8 cellular contexts compared by ENCODE assay signal in genomic region chr14:102778616-102779351, GRCh38. TPM values are rescaled to one million over a fixed set of nuclear protein-coding genes. Genes with fewer than 3 reads are reported as not detected.
DNase-seq lines count a peak whose midpoint lies in the region; ATAC-seq and TF ChIP-seq lines count a peak whose summit lies in the region.

No MANE protein-coding gene starts in this region.

- 32% methylated on average over 19 of the region's 19 CpGs for WGBS in liver
- 23 to 28% methylated on average over 19 of the region's 19 CpGs for WGBS in tibial nerve, 2 donors

- H3K9me3 Mint-ChIP-seq in activated naive CD8-positive, alpha-beta T cell treated with anti-CD3 and anti-CD28 coated beads, Interleukin-2, amount 50 U/mL, for 24 hours = no peaks in the 10 kb centered on the region

- peak overlapping the region; percentile 72 to 78 for H3K27ac ChIP-seq in right atrium auricular region
- peak overlapping the region; percentile 74 to 77 for H3K27ac ChIP-seq in liver (ENCODE audit: low read depth in 1 of 2, low read length in 2 of 2)
- H3K27ac ChIP-seq in tibial nerve = peak overlapping the region in 3 of 4 donors; percentile 79 to 91 (median 88)

- peak overlapping the region; percentile 95 for H3K4me3 Mint-ChIP-seq in activated naive CD8-positive, alpha-beta T cell treated with anti-CD3 and anti-CD28 coated beads, Interleukin-2, amount 50 U/mL, for 24 hours

- no peaks in the 10 kb centered on the region for H3K9me3 ChIP-seq in right atrium auricular region
- H3K9me3 ChIP-seq in liver (ENCODE audit: control insufficient read depth in 4 of 4, low read length in 3 of 4) = no peaks in the 10 kb centered on the region
- no peaks in the 10 kb centered on the region for H3K9me3 ChIP-seq in tibial nerve

- H3K36me3 Mint-ChIP-seq in activated naive CD8-positive, alpha-beta T cell treated with anti-CD3 and anti-CD28 coated beads, Interleukin-2, amount 50 U/mL, for 24 hours (ENCODE audit: low read depth) = peaks cover 30% of the 10 kb centered on the region

- no peak for DNase-seq in right atrium auricular region (ENCODE audit: low spot score)
- no peak for DNase-seq in cardiac septum (ENCODE audit: low spot score)
- DNase-seq in activated naive CD8-positive, alpha-beta T cell treated with anti-CD3 and anti-CD28 coated beads, Interleukin-2, amount 50 U/mL, for 24 hours = no peak
- no peak for DNase-seq in tibial nerve (ENCODE audit: low spot score in 2 of 2)
- DNase-seq in activated CD8-positive, alpha-beta memory T cell treated with anti-CD3 and anti-CD28 coated beads, Interleukin-2, amount 50 U/mL, for 48 hours = no peak
- no peak for DNase-seq in activated effector memory CD4-positive, alpha-beta T cell treated with Interleukin-2 at 50 U/mL for 16 hours

- peak overlapping the region; percentile 97 for H3K27ac Mint-ChIP-seq in activated naive CD8-positive, alpha-beta T cell treated with anti-CD3 and anti-CD28 coated beads, Interleukin-2, amount 50 U/mL, for 24 hours

- no peaks in the 10 kb centered on the region for H3K27me3 Mint-ChIP-seq in activated naive CD8-positive, alpha-beta T cell treated with anti-CD3 and anti-CD28 coated beads, Interleukin-2, amount 50 U/mL, for 24 hours

- H3K4me3 ChIP-seq in right atrium auricular region (peak overlapping the region; percentile 68 to 77), liver (ENCODE audit: low read depth in 1 of 3, low read length in 3 of 3) (peak overlapping the region; percentile 73 to 92 (median 80)), tibial nerve (peak overlapping the region; percentile 43 to 87 (median 72))

- H3K4me1 ChIP-seq in right atrium auricular region = peaks cover 0 to 23% of the 10 kb centered on the region in 2 donors
- peaks cover 0 to 14% (median 9%) of the 10 kb centered on the region in 4 donors for H3K4me1 ChIP-seq in liver (ENCODE audit: control insufficient read depth in 4 of 4, insufficient read depth in 4 of 4, low read length in 3 of 4)
- peaks cover 0 to 29% (median 16%) of the 10 kb centered on the region in 4 donors for H3K4me1 ChIP-seq in tibial nerve

- ATAC-seq in activated naive CD8-positive, alpha-beta T cell treated with anti-CD3 and anti-CD28 coated beads, Interleukin-2, amount 50 U/mL, for 24 hours = no peak
- no peak for ATAC-seq in HG03469 (IDR thresholded peaks at IDR 0.05; ENCODE audit: unreplicated experiment)

- TF ChIP-seq CTCF in right atrium auricular region (IDR thresholded peaks at IDR 0.05) = no peak
- no peak for TF ChIP-seq CTCF in liver (IDR thresholded peaks at IDR 0.05; ENCODE audit: low read depth, low read length, missing input control)
- no peak for TF ChIP-seq CTCF in tibial nerve (IDR thresholded peaks at IDR 0.05)

- no peak for TF ChIP-seq EP300 in tibial nerve (IDR thresholded peaks at IDR 0.05)

- peaks cover 72% of the 10 kb centered on the region for H3K4me1 Mint-ChIP-seq in activated naive CD8-positive, alpha-beta T cell treated with anti-CD3 and anti-CD28 coated beads, Interleukin-2, amount 50 U/mL, for 24 hours

- peak overlapping the region; percentile 72 to 93 for H3K9ac ChIP-seq in liver (ENCODE audit: low read depth in 1 of 2, low read length in 2 of 2)

- no peak for TF ChIP-seq RAD21 in liver (IDR thresholded peaks at IDR 0.05)

- H3K27me3 ChIP-seq in right atrium auricular region (no peaks in the 10 kb centered on the region), liver (ENCODE audit: control insufficient read depth in 4 of 4, insufficient read depth in 4 of 4, low read length in 3 of 4) (no peaks in the 10 kb centered on the region), tibial nerve (no peaks in the 10 kb centered on the region)

- H3K36me3 ChIP-seq in right atrium auricular region (no peaks in the 10 kb centered on the region), liver (ENCODE audit: control insufficient read depth in 4 of 4, insufficient read depth in 3 of 4, low read depth in 1 of 4, low read length in 3 of 4) (no peaks in the 10 kb centered on the region), tibial nerve (no peaks in the 10 kb centered on the region)

- TF ChIP-seq POLR2A in tibial nerve (IDR thresholded peaks at IDR 0.05) = no peak

- intact Hi-C loops in cardiac septum (cut with DNase I) = loop anchor here (5.0 kb wide), 1 partner anchor 139 kb away; no protein-coding TSS in a partner anchor

TF ChIP-seq in liver, 16 proteins besides CTCF, POLR2A, EP300 and RAD21:
- TF ChIP-seq HNF4G (IDR thresholded peaks at IDR 0.05) (peak; percentile 1), GABPA (IDR thresholded peaks at IDR 0.05 in 1 of 2, conservative IDR thresholded peaks at IDR 0.05 in 1 of 2) (no peak), EGR1 (IDR thresholded peaks at IDR 0.05; ENCODE audit: low read depth in 2 of 2) (no peak)

RNA-seq across cellular contexts. Expression of gene TRAF3, which starts 1.5 kb away (rescaled TPM):
- total RNA-seq in right atrium auricular region (1 to 10 TPM; 9.1 to 10.0 TPM), cardiac septum (12.5 TPM), liver (10 to 100 TPM in 1 of 2 donors, 1 to 10 TPM in 1; 7.1 to 12.0 TPM), tibial nerve (10 to 100 TPM in 2 of 4 donors, 1 to 10 TPM in 2; 4.8 to 20.7 (median 13.4) TPM)
- polyA plus RNA-seq in liver = 1 to 10 TPM; 2.1 to 3.3 TPM
